10 cellular contexts compared by ENCODE assay signal in the genomic region with DNA sequence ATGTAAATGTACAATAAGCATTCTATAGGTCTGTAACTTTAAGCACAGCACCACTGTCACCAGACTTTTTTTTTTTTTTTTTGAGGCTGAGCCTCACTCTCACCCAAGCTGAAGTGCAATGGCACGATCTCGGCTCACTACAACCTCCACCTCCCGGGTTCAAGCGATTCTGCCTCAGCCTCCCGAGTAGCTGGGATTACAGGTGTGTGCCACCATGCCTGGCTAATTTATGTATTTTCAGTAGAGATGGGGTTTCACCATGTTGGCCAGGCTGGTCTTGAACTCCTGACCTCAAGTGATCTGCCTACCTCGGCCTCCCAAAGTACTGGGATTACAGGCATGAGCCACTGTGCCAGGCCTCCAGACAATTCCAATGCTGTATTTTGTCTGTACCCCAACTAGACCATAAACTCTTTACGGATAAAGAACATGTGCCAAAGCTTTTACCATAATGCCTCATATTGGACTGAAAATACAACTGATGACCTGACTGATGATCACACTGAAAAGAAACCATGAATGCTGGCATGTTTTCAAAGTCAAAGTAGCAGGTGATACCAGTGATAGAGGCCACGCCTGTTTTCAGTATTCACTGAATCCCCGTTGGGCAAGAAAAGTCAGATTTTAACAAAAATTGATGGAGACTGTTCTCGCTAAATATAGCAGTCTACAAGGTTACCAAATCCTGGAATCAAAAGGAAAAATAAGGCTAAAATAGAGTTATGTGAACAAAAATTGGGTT. TPM values are rescaled to one million over a fixed set of nuclear protein-coding genes. Genes with fewer than 3 reads are reported as not detected.
A peak's percentile ranks its signal among the peaks of the same experiment; 100 is the strongest.
DNase-seq lines count a peak whose midpoint lies in the region; FAIRE-seq and TF ChIP-seq lines count a peak whose summit lies in the region.
"Not testable (repeated sequence)": the region's sequence is repeated elsewhere in the genome, so short reads cannot be mapped to it uniquely, and the experiment has no call there.
"Had no signal": no experiment of that assay in that cellular context is flagged by ENCODE, and none has a peak within 500 bp of the region (broad histone marks: within the 10 kb centered on the region; RNA-seq: fewer than 3 reads in every experiment).

No MANE protein-coding gene starts in this region.

- not testable (repeated sequence) for H3F3A ChIP-seq in SU-DHL-6 (ENCODE audit: insufficient read depth); neural progenitor cell (ENCODE audit: low read depth)

- CTCF ChIA-PET in CD4-positive, alpha-beta memory T cell (lab: Charles Lee; ENCODE audit: partially characterized antibody): interaction anchor here (0.9 to 10.8 kb wide), 9 partner anchors 9 to 419 kb away, joined by 3 to 174 read pairs (median 15); partner anchors contain the start of gene ABHD4
- CTCF ChIA-PET in H1 (lab: Charles Lee; ENCODE audit: partially characterized antibody): interaction anchor here (0.6 to 3.0 kb wide), 6 partner anchors 17 to 376 kb away, joined by 3 to 14 read pairs (median 3); partner anchors contain the start of gene OR6J1

- H2BK20ac ChIP-seq in H1 (ENCODE audit: low read length): not testable (repeated sequence)

- not testable (repeated sequence) for H2BK5ac ChIP-seq in H1 (ENCODE audit: low read depth, low read length)

- not testable (repeated sequence) for H3K36me3 ChIP-seq in CD4-positive, alpha-beta memory T cell (ENCODE audit: insufficient read depth, low read length); HUES64 (ENCODE audit: insufficient read depth, low read length); SU-DHL-6 (ENCODE audit: low read length); H1 (ENCODE audit: control insufficient read depth in 2 of 4, insufficient read depth in 4 of 4, low read length in 3 of 4); neural progenitor cell; suprapubic skin

- not testable (repeated sequence) for H2AFZ ChIP-seq in SU-DHL-6 (ENCODE audit: low read depth, low read length, severe bottlenecking); H1 (ENCODE audit: low read length); neural progenitor cell (replicated peaks)

- peaks cover 64% of the 10 kb centered on the region for H3K4me1 ChIP-seq in CD4-positive, alpha-beta memory T cell (ENCODE audit: insufficient read depth, low read length)
- H3K4me1 ChIP-seq in HUES64 (ENCODE audit: insufficient read depth, low read length); H1 (replicated peaks in 1 of 4; ENCODE audit: control insufficient read depth in 3 of 4, insufficient read depth in 4 of 4, low read length in 3 of 4); neural progenitor cell: not testable (repeated sequence)
- peaks cover 39% of the 10 kb centered on the region for H3K4me1 ChIP-seq in suprapubic skin

- H3K27ac ChIP-seq in CD4-positive, alpha-beta memory T cell (ENCODE audit: low read depth, low read length): peak overlapping the region; percentile 88
- H3K27ac ChIP-seq in HUES64 (ENCODE audit: low read depth, low read length); SU-DHL-6 (ENCODE audit: low read depth, low read length); H1 (ENCODE audit: low read depth, low read length); neural progenitor cell; suprapubic skin: not testable (repeated sequence)

- H4K91ac ChIP-seq in H1 (replicated peaks; ENCODE audit: insufficient read length, low read length): not testable (repeated sequence)

- H4K5ac ChIP-seq in H1 (ENCODE audit: insufficient read length, low read depth, low read length): not testable (repeated sequence)

- H3K4me2 ChIP-seq in SU-DHL-6 (ENCODE audit: low read depth, low read length, poor library complexity, severe bottlenecking) (peak overlapping the region; percentile 96), H1 (ENCODE audit: insufficient read depth in 1 of 2, low read depth in 2 of 2, low read length in 2 of 2) (peak overlapping the region; percentile 74 to 88), neural progenitor cell (peak overlapping the region; percentile 96)

- TF ChIP-seq POLR2A in H1 (IDR thresholded peaks at IDR 0.05; ENCODE audit: control extremely low read depth in 1 of 2, low read depth in 2 of 2, low read length in 2 of 2); suprapubic skin (IDR thresholded peaks at IDR 0.05): not testable (repeated sequence)

- peak overlapping the region; percentile 75; the same call in 1 of the 2 replicates for H3K9ac ChIP-seq in HUES64 (ENCODE audit: low read depth, low read length)
- peak overlapping the region; percentile 87 for H3K9ac ChIP-seq in SU-DHL-6 (ENCODE audit: low read length)
- peak overlapping the region in 1 of 4 experiments; percentile 8; a peak in 1 of 7 replicates for H3K9ac ChIP-seq in H1 (replicated peaks in 1 of 4; ENCODE audit: extremely low read depth in 1 of 4, low read depth in 3 of 4, low read length in 3 of 4)
- peak overlapping the region; percentile 83 for H3K9ac ChIP-seq in neural progenitor cell

- not testable (repeated sequence) for H3K27me3 ChIP-seq in CD4-positive, alpha-beta memory T cell (ENCODE audit: insufficient read depth, low read length); HUES64 (ENCODE audit: insufficient read depth, low read length); SU-DHL-6 (ENCODE audit: low read length); H1 (replicated peaks in 1 of 4; ENCODE audit: control insufficient read depth in 3 of 4, extremely low read depth in 1 of 4, insufficient read depth in 3 of 4, low read length in 3 of 4); neural progenitor cell; suprapubic skin

- not testable (repeated sequence) for H3K23ac ChIP-seq in H1 (ENCODE audit: insufficient read length)

- not testable (repeated sequence) for H3K18ac ChIP-seq in H1 (ENCODE audit: extremely low read depth, low read length)

- H3K4me1 Mint-ChIP-seq in CD4-positive, alpha-beta memory T cell: peaks cover 52 to 77% (median 64%) of the 10 kb centered on the region in 4 donors
- H3K4me1 Mint-ChIP-seq in activated naive CD8-positive, alpha-beta T cell treated with anti-CD3 and anti-CD28 coated beads for 36 hours: peaks cover 80% of the 10 kb centered on the region
- peaks cover 32% of the 10 kb centered on the region for H3K4me1 Mint-ChIP-seq in neural progenitor cell

- not testable (repeated sequence) for H4K20me1 ChIP-seq in SU-DHL-6 (ENCODE audit: low read depth, low read length); H1 (replicated peaks in 1 of 2; ENCODE audit: control insufficient read depth in 1 of 2, insufficient read depth in 2 of 2, low read length in 2 of 2)
- H4K20me1 ChIP-seq in neural progenitor cell (ENCODE audit: low read depth): peaks cover 21% of the 10 kb centered on the region

- intact Hi-C loops in CD4-positive, alpha-beta memory T cell (cut with micrococcal nuclease): loop anchor here (5.0 kb wide), 3 partner anchors 64 to 284 kb away; partner anchors contain the start of gene LRP10

- not testable (repeated sequence) for H4K8ac ChIP-seq in H1 (ENCODE audit: extremely low read depth, insufficient read depth, low read length)

- not testable (repeated sequence) for H3K9me2 ChIP-seq in SU-DHL-6 (replicated peaks; ENCODE audit: insufficient read depth, low read length)

- H3K9me3 Mint-ChIP-seq in CD4-positive, alpha-beta memory T cell; activated naive CD8-positive, alpha-beta T cell treated with anti-CD3 and anti-CD28 coated beads for 36 hours; neural progenitor cell: not testable (repeated sequence)

- H3K4me3 Mint-ChIP-seq in CD4-positive, alpha-beta memory T cell: peak overlapping the region; percentile 92 to 100 (median 97)
- H3K4me3 Mint-ChIP-seq in activated naive CD8-positive, alpha-beta T cell treated with anti-CD3 and anti-CD28 coated beads for 36 hours: peak overlapping the region; percentile 98
- peak overlapping the region; percentile 98 for H3K4me3 Mint-ChIP-seq in neural progenitor cell

- H2AK5ac ChIP-seq in H1 (ENCODE audit: low read depth, low read length): not testable (repeated sequence)

- H3K27me3 Mint-ChIP-seq in CD4-positive, alpha-beta memory T cell; activated naive CD8-positive, alpha-beta T cell treated with anti-CD3 and anti-CD28 coated beads for 36 hours; neural progenitor cell (ENCODE audit: insufficient read depth, low read depth): not testable (repeated sequence)

- not testable (repeated sequence) for H3K23me2 ChIP-seq in H1 (ENCODE audit: low read depth, low read length)

- 88% methylated on average over 10 of the region's 10 CpGs for WGBS in HUES64
- WGBS in H1 (ENCODE audit: extremely low coverage in 1 of 2, insufficient coverage in 1 of 2, insufficient read length in 1 of 2, insufficient replicate concordance in 2 of 2, low coverage in 1 of 2, low lambda C conversion rate in 2 of 2, missing lambda C conversion rate in 1 of 2), 2 experiments: 92% methylated on average over 10 of the region's 10 CpGs; no CpG with 5 or more reads in 1 of the 2 experiments
- 62% methylated on average over 10 of the region's 10 CpGs for WGBS in suprapubic skin

- H3K56ac ChIP-seq in H1 (replicated peaks; ENCODE audit: insufficient read length, low read depth, low read length): not testable (repeated sequence)

- H3K79me2 ChIP-seq in SU-DHL-6 (ENCODE audit: insufficient read depth, low read length): peaks cover 57% of the 10 kb centered on the region
- peaks cover 5 to 53% of the 10 kb centered on the region in 2 experiments for H3K79me2 ChIP-seq in H1 (ENCODE audit: control insufficient read depth in 1 of 2, insufficient read depth in 2 of 2, low read length in 2 of 2)
- peaks cover 61% of the 10 kb centered on the region for H3K79me2 ChIP-seq in neural progenitor cell (ENCODE audit: low read depth)

- POLR2A ChIA-PET in CD4-positive, alpha-beta memory T cell (lab: Charles Lee; ENCODE audit: partially characterized antibody): interaction anchor here (0.9 to 13.5 kb wide), 17 partner anchors 8 to 733 kb away, joined by 3 to 387 read pairs (median 4); partner anchors contain the start of genes ABHD4, OXA1L, PABPN1 and PRMT5
- POLR2A ChIA-PET in H1 (lab: Charles Lee; ENCODE audit: partially characterized antibody): interaction anchor here (0.6 to 2.7 kb wide), 5 partner anchors 10 to 204 kb away, joined by 3 to 22 read pairs (median 3); partner anchors contain the start of gene ABHD4

- TF ChIP-seq EP300 in H1 (IDR thresholded peaks at IDR 0.05; ENCODE audit: borderline replicate concordance in 1 of 2, low read depth in 2 of 2, low read length in 2 of 2); suprapubic skin (IDR thresholded peaks at IDR 0.05): not testable (repeated sequence)

- not testable (repeated sequence) for TF ChIP-seq CTCF in SU-DHL-6 (IDR thresholded peaks at IDR 0.05; ENCODE audit: insufficient read depth, low read length, poor library complexity, severe bottlenecking); H1 (IDR thresholded peaks at IDR 0.05; ENCODE audit: control extremely low read depth in 1 of 3, insufficient read depth in 1 of 3, low read depth in 1 of 3, low read length in 3 of 3); neural progenitor cell (IDR thresholded peaks at IDR 0.05); suprapubic skin (IDR thresholded peaks at IDR 0.05)

- H2BK120ac ChIP-seq in H1 (replicated peaks; ENCODE audit: low read depth, low read length): not testable (repeated sequence)

- not testable (repeated sequence) for H3K14ac ChIP-seq in H1 (ENCODE audit: insufficient read length)

- not testable (repeated sequence) for H2BK12ac ChIP-seq in H1 (ENCODE audit: low read depth, low read length)

- peaks cover 13 to 28% of the 10 kb centered on the region in 2 donors for H3K36me3 Mint-ChIP-seq in CD4-positive, alpha-beta memory T cell
- peaks cover 35% of the 10 kb centered on the region for H3K36me3 Mint-ChIP-seq in activated naive CD8-positive, alpha-beta T cell treated with anti-CD3 and anti-CD28 coated beads for 36 hours
- H3K36me3 Mint-ChIP-seq in neural progenitor cell: not testable (repeated sequence)

- H3K79me1 ChIP-seq in H1 (ENCODE audit: low read depth, low read length): not testable (repeated sequence)

- peak overlapping the region; percentile 99 to 100 (median 99) for H3K27ac Mint-ChIP-seq in CD4-positive, alpha-beta memory T cell
- H3K27ac Mint-ChIP-seq in activated naive CD8-positive, alpha-beta T cell treated with anti-CD3 and anti-CD28 coated beads for 36 hours: peak overlapping the region; percentile 99
- not testable (repeated sequence) for H3K27ac Mint-ChIP-seq in neural progenitor cell

- not testable (repeated sequence) for FAIRE-seq in H1 (lab: Jason Lieb, UNC)

- not testable (repeated sequence) for H2BK15ac ChIP-seq in H1 (ENCODE audit: low read length)

- not testable (repeated sequence) for TF ChIP-seq RAD21 in H1 (IDR thresholded peaks at IDR 0.05 in 1 of 2, conservative IDR thresholded peaks at IDR 0.05 in 1 of 2; ENCODE audit: low read depth in 2 of 2, low read length in 2 of 2)

- DNase-seq in CD4-positive, alpha-beta memory T cell: peak in 3 of 5 donors; percentile 45 to 58 (median 47)
- not testable (repeated sequence) for DNase-seq in activated naive CD8-positive, alpha-beta T cell treated with anti-CD3 and anti-CD28 coated beads for 36 hours; H1 (ENCODE audit: low read depth in 1 of 2, low spot score in 2 of 2); neural progenitor cell (ENCODE audit: low spot score); suprapubic skin (ENCODE audit: low spot score in 2 of 2)

- peak overlapping the region; percentile 85 to 87 for H3K4me3 ChIP-seq in CD4-positive, alpha-beta memory T cell (ENCODE audit: low read length in 2 of 2)
- peak overlapping the region; percentile 88 for H3K4me3 ChIP-seq in HUES64 (ENCODE audit: low read length)
- peak overlapping the region; percentile 95 for H3K4me3 ChIP-seq in SU-DHL-6 (ENCODE audit: insufficient read depth, low read length, poor library complexity, severe bottlenecking)
- H3K4me3 ChIP-seq in H1 (ENCODE audit: extremely low read depth in 1 of 4, insufficient read depth in 2 of 4, low read depth in 3 of 4, low read length in 4 of 4): peak overlapping the region; percentile 81 to 99 (median 98); a peak in 7 of 8 replicates
- H3K4me3 ChIP-seq in iPS-18c (ENCODE audit: insufficient read depth, low read depth, low read length): peak overlapping the region; percentile 85
- peak overlapping the region; percentile 82 for H3K4me3 ChIP-seq in neural progenitor cell
- H3K4me3 ChIP-seq in suprapubic skin: peak overlapping the region; percentile 77

- H3K9me3 ChIP-seq in CD4-positive, alpha-beta memory T cell (ENCODE audit: control insufficient read depth in 1 of 2, low read length in 2 of 2); HUES64 (ENCODE audit: insufficient read depth, low read depth, low read length); SU-DHL-6 (ENCODE audit: insufficient read depth, low read length); H1 (ENCODE audit: insufficient read depth in 2 of 2, low read depth in 1 of 2, low read length in 1 of 2); iPS-18c (ENCODE audit: control insufficient read depth, insufficient read depth, low read length); neural progenitor cell (ENCODE audit: low read depth); suprapubic skin: not testable (repeated sequence)

- H3K4ac ChIP-seq in H1 (replicated peaks; ENCODE audit: insufficient read length, low read depth, low read length): not testable (repeated sequence)

RNA-seq across cellular contexts. Expression of gene DAD1, which starts 1.2 kb away (rescaled TPM):
- 100 to 1,000 TPM; 110 to 124 TPM for total RNA-seq in CD4-positive, alpha-beta memory T cell
- 100 to 1,000 TPM; 602 to 735 TPM for polyA plus RNA-seq in CD4-positive, alpha-beta memory T cell
- 144 TPM for polyA plus RNA-seq in HUES64 (2013, experiment 1 of 2)
- 172 TPM for polyA plus RNA-seq in HUES64 (2013, experiment 2 of 2)
- 100 to 1,000 TPM; 197 to 208 TPM for total RNA-seq in activated naive CD8-positive, alpha-beta T cell treated with anti-CD3 and anti-CD28 coated beads for 36 hours
- total RNA-seq in H1 (2021; fragmentation: NEBNext Ultra II Directional; extraction: Animal tissue kit (Norgen Biotek cat#: 25700)): 131 and 133 TPM in 2 replicates
- polyA plus RNA-seq in H1 (2011; rRNA removed): 433 and 440 TPM in 2 replicates
- polyA plus RNA-seq in H1 (2011; cell fraction: cytosol; rRNA removed): 275 TPM
- polyA plus RNA-seq in H1 (2011; cell fraction: nucleus; rRNA removed): 98.3 TPM
- 143 to 165 TPM (median 156 TPM) in 4 replicates for polyA plus RNA-seq in H1 (2012, experiment 1 of 2)
- 219 TPM for polyA plus RNA-seq in H1 (2012, experiment 2 of 2)
- 197 TPM for polyA plus RNA-seq in H1 (2013, experiment 1 of 2)
- polyA plus RNA-seq in H1 (2013, experiment 2 of 2): 233 TPM
- polyA minus RNA-seq in H1 (2011; rRNA and poly(A)+ RNA removed): 101 and 159 TPM in 2 replicates
- polyA minus RNA-seq in H1 (2011; cell fraction: cytosol; rRNA and poly(A)+ RNA removed): 50.4 TPM
- polyA minus RNA-seq in H1 (2011; cell fraction: nucleus; rRNA and poly(A)+ RNA removed): 34.9 TPM
- 166 and 185 TPM in 2 replicates for total RNA-seq in neural progenitor cell (ENCODE audit: low replicate concordance)
- total RNA-seq in suprapubic skin: 100 to 1,000 TPM; 110 to 212 (median 187) TPM

RNA-seq across cellular contexts. Expression of gene ABHD4, which starts 10.3 kb away (rescaled TPM):
- 10 to 100 TPM; 18.8 to 22.4 TPM for total RNA-seq in CD4-positive, alpha-beta memory T cell
- polyA plus RNA-seq in CD4-positive, alpha-beta memory T cell: 10 to 100 TPM in 1 of 2 donors, 1 to 10 TPM in 1; 6.2 to 12.9 TPM
- polyA plus RNA-seq in HUES64 (2013, experiment 1 of 2): 12.9 TPM
- 12.2 TPM for polyA plus RNA-seq in HUES64 (2013, experiment 2 of 2)
- 1 to 10 TPM; 8.2 to 8.7 TPM for total RNA-seq in activated naive CD8-positive, alpha-beta T cell treated with anti-CD3 and anti-CD28 coated beads for 36 hours
- total RNA-seq in H1 (2021; fragmentation: NEBNext Ultra II Directional; extraction: Animal tissue kit (Norgen Biotek cat#: 25700)): 32.4 and 37.1 TPM in 2 replicates
- 40.6 and 42.9 TPM in 2 replicates for polyA plus RNA-seq in H1 (2011; rRNA removed)
- polyA plus RNA-seq in H1 (2011; cell fraction: cytosol; rRNA removed): 33.3 TPM
- 39.0 TPM for polyA plus RNA-seq in H1 (2011; cell fraction: nucleus; rRNA removed)
- polyA plus RNA-seq in H1 (2012, experiment 1 of 2): 21.3 to 29.2 TPM (median 25.0 TPM) in 4 replicates
- 25.7 TPM for polyA plus RNA-seq in H1 (2012, experiment 2 of 2)
- 25.1 TPM for polyA plus RNA-seq in H1 (2013, experiment 1 of 2)
- polyA plus RNA-seq in H1 (2013, experiment 2 of 2): 26.5 TPM
- polyA minus RNA-seq in H1 (2011; rRNA and poly(A)+ RNA removed): 34.9 and 36.6 TPM in 2 replicates
- 12.8 TPM for polyA minus RNA-seq in H1 (2011; cell fraction: cytosol; rRNA and poly(A)+ RNA removed)
- 22.9 TPM for polyA minus RNA-seq in H1 (2011; cell fraction: nucleus; rRNA and poly(A)+ RNA removed)
- 9.3 and 13.3 TPM in 2 replicates for total RNA-seq in neural progenitor cell (ENCODE audit: low replicate concordance)
- 10 to 100 TPM; 15.3 to 30.4 (median 21.8) TPM for total RNA-seq in suprapubic skin

RNA-seq across cellular contexts. Expression of gene OR6J1, which starts 56.3 kb away (rescaled TPM):
- total RNA-seq in CD4-positive, alpha-beta memory T cell: not detected
- not detected for polyA plus RNA-seq in CD4-positive, alpha-beta memory T cell
- polyA plus RNA-seq in HUES64 (2013, experiment 1 of 2): not detected
- not detected for polyA plus RNA-seq in HUES64 (2013, experiment 2 of 2)
- not detected for total RNA-seq in activated naive CD8-positive, alpha-beta T cell treated with anti-CD3 and anti-CD28 coated beads for 36 hours
- total RNA-seq in H1 (2021; fragmentation: NEBNext Ultra II Directional; extraction: Animal tissue kit (Norgen Biotek cat#: 25700)): not detected in 2 replicates
- polyA plus RNA-seq in H1 (2011; rRNA removed): not detected in 2 replicates
- polyA plus RNA-seq in H1 (2011; cell fraction: cytosol; rRNA removed): not detected
- not detected for polyA plus RNA-seq in H1 (2011; cell fraction: nucleus; rRNA removed)
- not detected in 4 replicates for polyA plus RNA-seq in H1 (2012, experiment 1 of 2)
- polyA plus RNA-seq in H1 (2012, experiment 2 of 2): not detected
- polyA plus RNA-seq in H1 (2013, experiment 1 of 2): not detected
- not detected for polyA plus RNA-seq in H1 (2013, experiment 2 of 2)
- not detected in 2 replicates for polyA minus RNA-seq in H1 (2011; rRNA and poly(A)+ RNA removed)
- polyA minus RNA-seq in H1 (2011; cell fraction: cytosol; rRNA and poly(A)+ RNA removed): not detected
- polyA minus RNA-seq in H1 (2011; cell fraction: nucleus; rRNA and poly(A)+ RNA removed): not detected
- not detected in 2 replicates for total RNA-seq in neural progenitor cell (ENCODE audit: low replicate concordance)
- total RNA-seq in suprapubic skin: not detected
- total RNA-seq: H4; T-helper 2 cell treated with Interferon-gamma antibody and Interleukin-4, amounts not matched to agents 100 ng/mL and 5 ng/mL, for 36 hours had no signal
